In the genomic region with DNA sequence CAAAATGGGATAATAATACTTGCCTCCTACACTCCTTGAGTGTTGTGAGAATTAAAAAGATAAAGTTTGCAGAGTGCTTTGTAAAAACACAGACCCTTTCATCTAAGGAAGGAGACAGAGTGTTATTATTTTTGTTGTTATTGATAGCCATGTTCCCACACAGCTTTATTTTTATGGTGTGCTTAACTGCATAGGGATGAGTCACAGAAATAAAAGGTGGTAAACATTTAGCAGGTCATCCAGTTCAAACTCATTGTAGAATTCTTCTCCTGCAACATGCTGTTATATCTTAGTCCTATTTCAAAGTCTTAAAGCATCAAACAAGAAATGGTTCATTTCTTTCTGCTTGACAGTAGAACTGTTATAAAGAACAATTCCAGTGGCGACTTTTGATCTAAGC, we compare ENCODE assay signal across 19 cellular contexts.
"Had no signal": no experiment of that assay in that cellular context is flagged by ENCODE, and none has a peak within 500 bp of the region (broad histone marks: within the 10 kb centered on the region; RNA-seq: fewer than 3 reads in every experiment).

No MANE protein-coding gene starts in this region.

- H3K27me3 ChIP-seq: colonic mucosa, gastrocnemius medialis, heart right ventricle, neutrophil, right atrium auricular region, suprapubic skin, thyroid gland had no signal

- FAIRE-seq: islet of Langerhans, urothelium cell line had no signal

- H3K4me2 ChIP-seq: smooth muscle cell had no signal

- H3K4me1 ChIP-seq: colonic mucosa, gastrocnemius medialis had no signal

- DNase-seq: colonic mucosa; effector CD8-positive, alpha-beta T cell; gastrocnemius medialis; heart right ventricle; hypothalamus; kidney glomerular epithelial cell; mammary epithelial cell; naive thymus-derived CD4-positive, alpha-beta T cell; posterior cingulate gyrus; stimulated activated CD4-positive, alpha-beta T cell treated with anti-CD3 and anti-CD28 coated beads, Interleukin-2, amount 100 ng/mL, for 48 hours; stimulated activated naive CD8-positive, alpha-beta T cell treated with anti-CD3 and anti-CD28 coated beads, Interleukin-15, Interleukin-2, amounts not matched to agents 100 U/mL and 50 U/mL, for 24 hours; thyroid gland had no signal

- H3K4me3 ChIP-seq: colonic mucosa, gastrocnemius medialis, heart right ventricle, right atrium auricular region, smooth muscle cell, suprapubic skin, thyroid gland had no signal

- H3K36me3 ChIP-seq: colonic mucosa, gastrocnemius medialis, heart right ventricle, neutrophil, right atrium auricular region, suprapubic skin, thyroid gland had no signal

- ATAC-seq: gastrocnemius medialis; heart right ventricle; left lobe of liver; naive thymus-derived CD4-positive, alpha-beta T cell; stimulated activated naive CD8-positive, alpha-beta T cell treated with anti-CD3 and anti-CD28 coated beads, Interleukin-15, Interleukin-2, amounts not matched to agents 100 U/mL and 50 U/mL, for 24 hours had no signal

- H3K9me3 ChIP-seq: colonic mucosa, gastrocnemius medialis, heart right ventricle, neutrophil, right atrium auricular region, suprapubic skin, thyroid gland had no signal

- H3K27ac ChIP-seq: colonic mucosa, gastrocnemius medialis, heart right ventricle, neutrophil, right atrium auricular region, suprapubic skin, thyroid gland had no signal
